16 cellular contexts compared by ENCODE assay signal in genomic region chr4:188432328-188432727, GRCh38.
"Had no signal": no experiment of that assay in that cellular context is flagged by ENCODE, and none has a peak within 500 bp of the region (broad histone marks: within the 10 kb centered on the region; RNA-seq: fewer than 3 reads in every experiment).

No MANE protein-coding gene starts in this region.

- H3K27ac ChIP-seq: cardiac muscle cell, gastroesophageal sphincter, ovary, testis, WERI-Rb-1 had no signal

- H3K4me3 ChIP-seq: cardiac muscle cell, gastroesophageal sphincter, ovary, testis had no signal

- DNase-seq: activated CD4-positive, alpha-beta T cell treated with anti-CD3 and anti-CD28 coated beads for 4 hours; activated CD8-positive, alpha-beta memory T cell treated with anti-CD3 and anti-CD28 coated beads, Interleukin-2, amount 50 U/mL, for 4 hours; activated CD8-positive, alpha-beta T cell treated with anti-CD3 and anti-CD28 coated beads for 36 hours; activated gamma-delta T cell treated with Interleukin-2 at 50 U/mL for 16 hours; activated naive CD8-positive, alpha-beta T cell treated with anti-CD3 and anti-CD28 coated beads, Interleukin-2, amount 10 ng/mL, durations not matched to agents 7 days and 5 days; activated T-cell treated with anti-CD3 and anti-CD28 coated beads, Interleukin-2, amount 50 U/mL, for 72 hours; aorta; kidney; ovary; stimulated activated CD4-positive, alpha-beta T cell treated with anti-CD3 and anti-CD28 coated beads, Interleukin-4, amount 100 ng/mL, for 1 hour; stimulated activated CD8-positive, alpha-beta memory T cell treated with anti-CD3 and anti-CD28 coated beads, Interleukin-4, amount 100 ng/mL, for 48 hours; T1000; testis; WERI-Rb-1 had no signal

- H3K27me3 ChIP-seq: cardiac muscle cell, gastroesophageal sphincter, ovary, testis had no signal

- ATAC-seq: activated CD8-positive, alpha-beta T cell treated with anti-CD3 and anti-CD28 coated beads for 36 hours; activated T-cell treated with anti-CD3 and anti-CD28 coated beads, Interleukin-2, amount 50 U/mL, for 72 hours; gastroesophageal sphincter had no signal

- H3K4me1 ChIP-seq: gastroesophageal sphincter, testis had no signal

- H3K9me3 ChIP-seq: gastroesophageal sphincter, ovary, testis had no signal

- H3K36me3 ChIP-seq: cardiac muscle cell, gastroesophageal sphincter, ovary, WERI-Rb-1 had no signal
